ENCODE assay signal across 9 cellular contexts in genomic region chr11:66115638-66116410, GRCh38. TPM values are rescaled to one million over a fixed set of nuclear protein-coding genes. Genes with fewer than 3 reads are reported as not detected.
A peak's percentile ranks its signal among the peaks of the same experiment; 100 is the strongest.
DNase-seq lines count a peak whose midpoint lies in the region; ATAC-seq, FAIRE-seq and TF ChIP-seq lines count a peak whose summit lies in the region.
"Had no signal": no experiment of that assay in that cellular context is flagged by ENCODE, and none has a peak within 500 bp of the region (broad histone marks: within the 10 kb centered on the region; RNA-seq: fewer than 3 reads in every experiment).

No MANE protein-coding gene starts in this region.

- H3K9me2 ChIP-seq in Karpas-422 (replicated peaks; ENCODE audit: insufficient read depth, low read length), result no peaks in the 10 kb centered on the region

- no peaks in the 10 kb centered on the region for H3K36me3 ChIP-seq in CD8-positive, alpha-beta memory T cell (ENCODE audit: insufficient read depth, low read length)
- no peaks in the 10 kb centered on the region for H3K36me3 ChIP-seq in Karpas-422 (ENCODE audit: insufficient read depth, low read length)

- FAIRE-seq in D721Med (lab: Jason Lieb, UNC), result no peak

- no peak overlapping the region for H2AFZ ChIP-seq in Karpas-422 (ENCODE audit: low read length)

- no peaks in the 10 kb centered on the region for H3K9me3 Mint-ChIP-seq in CD8-positive, alpha-beta memory T cell

- no peaks in the 10 kb centered on the region for H3K27me3 Mint-ChIP-seq in CD8-positive, alpha-beta memory T cell

- H3K9me3 ChIP-seq in CD8-positive, alpha-beta memory T cell (ENCODE audit: low read length), result no peaks in the 10 kb centered on the region
- no peaks in the 10 kb centered on the region for H3K9me3 ChIP-seq in Karpas-422 (ENCODE audit: low read length)

- peak overlapping the region; percentile 68 for H3K4me2 ChIP-seq in Karpas-422 (ENCODE audit: low read depth, low read length, poor library complexity, severe bottlenecking)

- peak overlapping the region; percentile 57 to 96 (median 82) for H3K27ac Mint-ChIP-seq in CD8-positive, alpha-beta memory T cell

- ATAC-seq in GM19463 (IDR thresholded peaks at IDR 0.05; ENCODE audit: unreplicated experiment), result peak; percentile 41
- ATAC-seq: Panc1 had no signal

- no peak for TF ChIP-seq CTCF in D721Med (IDR thresholded peaks at IDR 0.05; ENCODE audit: insufficient read depth, missing control alignments)

- peak overlapping the region; percentile 29 to 79 (median 71) for H3K4me3 Mint-ChIP-seq in CD8-positive, alpha-beta memory T cell

- no peaks in the 10 kb centered on the region for H4K20me1 ChIP-seq in Karpas-422 (ENCODE audit: insufficient read depth, low read depth, low read length)

- H3K79me2 ChIP-seq in Karpas-422 (ENCODE audit: low read length), result peaks cover 97% of the 10 kb centered on the region

- CTCF ChIA-PET in CD8-positive, alpha-beta memory T cell (lab: Charles Lee), result interaction anchor here (0.9 to 6.6 kb wide), 10 partner anchors 8 to 167 kb away, joined by 3 to 67 read pairs (median 8); partner anchors contain the start of gene PACS1

- peak in 2 of 5 donors; percentile 67 to 69 for DNase-seq in CD8-positive, alpha-beta memory T cell
- DNase-seq in Karpas-422 (peak; percentile 69), iris pigment epithelial cell (ENCODE audit: low read depth) (peak; percentile 56), HUDEP-2 (lab: John Stamatoyannopoulos, UW; ENCODE audit: unreplicated experiment in 76 of 76) (no peak), D721Med (ENCODE audit: insufficient read length, low spot score) (no peak), NOMO-1 treated with dmso at 0.1 percent for 144 hours (lab: John Stamatoyannopoulos, UW; ENCODE audit: unreplicated experiment) (no peak)
- DNase-seq in stimulated activated CD8-positive, alpha-beta memory T cell treated with anti-CD3 and anti-CD28 coated beads, Interleukin-4, amount 100 ng/mL, for 48 hours, result no peak

- peak overlapping the region; percentile 26 for H3K27ac ChIP-seq in CD8-positive, alpha-beta memory T cell (ENCODE audit: low read depth, low read length)
- peak overlapping the region; percentile 91 for H3K27ac ChIP-seq in Karpas-422 (ENCODE audit: low read length)

- peak overlapping the region; percentile 62 for H3K9ac ChIP-seq in Karpas-422 (ENCODE audit: low read length)

- H3K4me3 ChIP-seq in CD8-positive, alpha-beta memory T cell (ENCODE audit: low read length), result peak overlapping the region; percentile 33
- peak overlapping the region; percentile 51 for H3K4me3 ChIP-seq in Karpas-422 (ENCODE audit: low read length)

- no peaks in the 10 kb centered on the region for H3K27me3 ChIP-seq in CD8-positive, alpha-beta memory T cell (ENCODE audit: insufficient read depth, low read length, poor library complexity, severe bottlenecking)
- no peaks in the 10 kb centered on the region for H3K27me3 ChIP-seq in Karpas-422 (ENCODE audit: low read length)

- POLR2A ChIA-PET in CD8-positive, alpha-beta memory T cell (lab: Charles Lee), result interaction anchor here (0.5 to 4.6 kb wide), 10 partner anchors 11 to 351 kb away, joined by 3 to 36 read pairs (median 8); partner anchors contain the start of genes CCDC85B, PACS1 and SF3B2

- H3K36me3 Mint-ChIP-seq in CD8-positive, alpha-beta memory T cell, result peaks cover 0 to 8% (median 0%) of the 10 kb centered on the region in 3 donors

- peaks cover 89 to 100% (median 100%) of the 10 kb centered on the region in 3 donors for H3K4me1 Mint-ChIP-seq in CD8-positive, alpha-beta memory T cell

- peaks cover 96% of the 10 kb centered on the region for H3K4me1 ChIP-seq in CD8-positive, alpha-beta memory T cell (ENCODE audit: insufficient read depth, low read length)
- peaks cover 94% of the 10 kb centered on the region for H3K4me1 ChIP-seq in Karpas-422 (ENCODE audit: low read length)

RNA-seq across cellular contexts. Expression of gene PACS1, which starts 45.8 kb away (rescaled TPM):
- total RNA-seq in CD8-positive, alpha-beta memory T cell, result 10 to 100 TPM; 73.3 to 77.4 TPM
- polyA plus RNA-seq in CD8-positive, alpha-beta memory T cell, result 86.1 TPM
- total RNA-seq in Karpas-422 (2014; rRNA removed; shearing (Covaris generic); ENCODE audit: low replicate concordance), result 60.5 and 81.1 TPM in 2 replicates

Comparison
In these comparisons a context has a peak if more than half of its experiments do, and no peak if none do; other contexts are left out.
1. DNase-seq: peak in Karpas-422 (single experiment) and iris pigment epithelial cell (single experiment); none in stimulated activated CD8-positive, alpha-beta memory T cell treated with anti-CD3 and anti-CD28 coated beads, Interleukin-4, amount 100 ng/mL, for 48 hours (single experiment), HUDEP-2 (0 of 76), D721Med (single experiment) and NOMO-1 treated with dmso at 0.1 percent for 144 hours (single experiment).